ENCODE assay signal across 29 cellular contexts in the genomic region with DNA sequence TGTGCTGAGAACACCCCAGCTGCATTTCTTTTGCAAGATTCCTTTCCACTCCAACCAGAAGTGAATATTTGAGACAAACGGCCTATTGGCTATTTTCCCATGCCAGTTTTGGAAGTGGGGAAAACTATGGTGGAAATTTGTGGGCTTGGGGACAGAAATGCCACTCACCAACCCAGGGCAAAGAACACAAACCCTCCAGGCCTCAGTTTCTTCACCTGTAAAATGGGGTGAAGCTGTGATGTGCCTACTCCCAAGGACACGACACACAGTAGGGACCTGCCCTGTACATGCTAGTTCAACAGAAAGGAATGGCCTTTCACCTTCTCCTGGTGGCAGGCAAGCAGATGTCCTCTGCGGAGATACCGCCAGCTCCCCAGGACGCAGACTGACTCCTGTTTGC. TPM values are rescaled to one million over a fixed set of nuclear protein-coding genes. Genes with fewer than 3 reads are reported as not detected.
"Had no signal": no experiment of that assay in that cellular context is flagged by ENCODE, and none has a peak within 500 bp of the region (broad histone marks: within the 10 kb centered on the region; RNA-seq: fewer than 3 reads in every experiment).

No MANE protein-coding gene starts in this region.

- H3K27ac ChIP-seq: coronary artery, heart right ventricle, left lung, neutrophil, parathyroid adenoma, prostate gland, right atrium auricular region, sigmoid colon, thoracic aorta, tibial nerve, vagina had no signal

- H3K4me1 ChIP-seq: parathyroid adenoma, prostate gland, vagina had no signal

- H3K36me3 ChIP-seq: heart right ventricle, left lung, neutrophil, prostate gland, right atrium auricular region, sigmoid colon, thoracic aorta, vagina had no signal

- FAIRE-seq: endometrium, islet of Langerhans had no signal

- ATAC-seq: naive thymus-derived CD4-positive, alpha-beta T cell; stimulated activated memory B cell treated with anti-CD40 and anti-IgM and Interleukin-4, amounts not matched to agents 10 μg/mL and 1 μg/mL and 100 μg/mL, for 72 hours; stimulated activated naive CD8-positive, alpha-beta T cell treated with anti-CD3 and anti-CD28 coated beads, Interleukin-15, Interleukin-2, amounts not matched to agents 100 U/mL and 50 U/mL, for 24 hours had no signal

- H3K9me3 Mint-ChIP-seq: naive thymus-derived CD4-positive, alpha-beta T cell; nephron progenitor cell; stimulated activated memory B cell treated with anti-CD40 and anti-IgM and Interleukin-4, amounts not matched to agents 10 μg/mL and 1 μg/mL and 100 μg/mL, for 72 hours had no signal

- H3K9ac ChIP-seq: parathyroid adenoma had no signal

- H3K4me3 ChIP-seq: coronary artery, esophagus squamous epithelium, left lung, prostate gland, right atrium auricular region, sigmoid colon, thoracic aorta, tibial nerve, vagina had no signal

- H3K27ac Mint-ChIP-seq: naive thymus-derived CD4-positive, alpha-beta T cell; nephron progenitor cell; stimulated activated memory B cell treated with anti-CD40 and anti-IgM and Interleukin-4, amounts not matched to agents 10 μg/mL and 1 μg/mL and 100 μg/mL, for 72 hours had no signal

- H3K9me3 ChIP-seq: esophagus squamous epithelium, heart right ventricle, left lung, neutrophil, prostate gland, right atrium auricular region, sigmoid colon, thoracic aorta, tibial nerve, vagina had no signal

- H3K36me3 Mint-ChIP-seq: stimulated activated memory B cell treated with anti-CD40 and anti-IgM and Interleukin-4, amounts not matched to agents 10 μg/mL and 1 μg/mL and 100 μg/mL, for 72 hours had no signal

- H3K27me3 ChIP-seq: right atrium auricular region, vagina had no signal

- DNase-seq: effector memory CD4-positive, alpha-beta T cell; erythroblast; esophagus squamous epithelium; foreskin melanocyte; glutamatergic neuron; hippocampal formation; left cardiac atrium; left lung; mesendoderm; midbrain; naive thymus-derived CD4-positive, alpha-beta T cell; nephron progenitor cell; sigmoid colon; stimulated activated CD4-positive, alpha-beta T cell treated with anti-CD3 and anti-CD28 coated beads, Interleukin-2, amount 100 ng/mL, for 24 hours; stimulated activated CD4-positive, alpha-beta T cell treated with anti-CD3 and anti-CD28 coated beads, Interleukin-4, amount 100 ng/mL, for 4 hours; stimulated activated naive CD8-positive, alpha-beta T cell treated with anti-CD3 and anti-CD28 coated beads, Interleukin-15, Interleukin-2, amounts not matched to agents 100 U/mL and 50 U/mL, for 24 hours had no signal

- H3K4me3 Mint-ChIP-seq: nephron progenitor cell; stimulated activated memory B cell treated with anti-CD40 and anti-IgM and Interleukin-4, amounts not matched to agents 10 μg/mL and 1 μg/mL and 100 μg/mL, for 72 hours had no signal

RNA-seq across cellular contexts. Expression of a gene that starts 46.5 kb away (rescaled TPM):
- total RNA-seq: left cardiac atrium, left lung, lung microvascular endothelial cell, right atrium auricular region, sigmoid colon, thoracic aorta, tibial nerve, vagina had no signal
- polyA plus RNA-seq: naive thymus-derived CD4-positive, alpha-beta T cell had no signal
